Comparison of ENCODE assay signal across 6 cellular contexts in genomic region chr10:37634351-37634880, GRCh38.
"Had no signal": no experiment of that assay in that cellular context is flagged by ENCODE, and none has a peak within 500 bp of the region (broad histone marks: within the 10 kb centered on the region; RNA-seq: fewer than 3 reads in every experiment).

No MANE protein-coding gene starts in this region.

- H3K27ac ChIP-seq: HL-60 had no signal

- DNase-seq: H9, HCEC 1CT, KBM-7 had no signal

- H2AFZ ChIP-seq: GM23338 had no signal

- ATAC-seq: GM23338, HepG2 had no signal

- H3K4me2 ChIP-seq: GM23338 had no signal

- H3K4me3 ChIP-seq: GM23338 had no signal
